In genomic region chr3:12701591-12701990, GRCh38 we compare ENCODE assay signal across 4 cellular contexts. TPM values are rescaled to one million over a fixed set of nuclear protein-coding genes. Genes with fewer than 3 reads are reported as not detected.
"Had no signal": no experiment of that assay in that cellular context is flagged by ENCODE, and none has a peak within 500 bp of the region (broad histone marks: within the 10 kb centered on the region; RNA-seq: fewer than 3 reads in every experiment).

No MANE protein-coding gene starts in this region.

RNA-seq across cellular contexts. Expression of gene TMEM40, which starts 57.5 kb away (rescaled TPM):
- total RNA-seq: GM23248, H1, H7, H9 had no signal
- polyA plus RNA-seq: GM23248 had no signal
